In genomic region chrX:130704053-130705038, GRCh38 we compare ENCODE assay signal across 1 cellular context.
TF ChIP-seq lines count a peak whose summit lies in the region.

No MANE protein-coding gene starts in this region.

TF ChIP-seq in HepG2, 621 proteins besides CTCF, POLR2A, EP300 and RAD21 (continued from another document):
- TF ChIP-seq, protein P1, sequence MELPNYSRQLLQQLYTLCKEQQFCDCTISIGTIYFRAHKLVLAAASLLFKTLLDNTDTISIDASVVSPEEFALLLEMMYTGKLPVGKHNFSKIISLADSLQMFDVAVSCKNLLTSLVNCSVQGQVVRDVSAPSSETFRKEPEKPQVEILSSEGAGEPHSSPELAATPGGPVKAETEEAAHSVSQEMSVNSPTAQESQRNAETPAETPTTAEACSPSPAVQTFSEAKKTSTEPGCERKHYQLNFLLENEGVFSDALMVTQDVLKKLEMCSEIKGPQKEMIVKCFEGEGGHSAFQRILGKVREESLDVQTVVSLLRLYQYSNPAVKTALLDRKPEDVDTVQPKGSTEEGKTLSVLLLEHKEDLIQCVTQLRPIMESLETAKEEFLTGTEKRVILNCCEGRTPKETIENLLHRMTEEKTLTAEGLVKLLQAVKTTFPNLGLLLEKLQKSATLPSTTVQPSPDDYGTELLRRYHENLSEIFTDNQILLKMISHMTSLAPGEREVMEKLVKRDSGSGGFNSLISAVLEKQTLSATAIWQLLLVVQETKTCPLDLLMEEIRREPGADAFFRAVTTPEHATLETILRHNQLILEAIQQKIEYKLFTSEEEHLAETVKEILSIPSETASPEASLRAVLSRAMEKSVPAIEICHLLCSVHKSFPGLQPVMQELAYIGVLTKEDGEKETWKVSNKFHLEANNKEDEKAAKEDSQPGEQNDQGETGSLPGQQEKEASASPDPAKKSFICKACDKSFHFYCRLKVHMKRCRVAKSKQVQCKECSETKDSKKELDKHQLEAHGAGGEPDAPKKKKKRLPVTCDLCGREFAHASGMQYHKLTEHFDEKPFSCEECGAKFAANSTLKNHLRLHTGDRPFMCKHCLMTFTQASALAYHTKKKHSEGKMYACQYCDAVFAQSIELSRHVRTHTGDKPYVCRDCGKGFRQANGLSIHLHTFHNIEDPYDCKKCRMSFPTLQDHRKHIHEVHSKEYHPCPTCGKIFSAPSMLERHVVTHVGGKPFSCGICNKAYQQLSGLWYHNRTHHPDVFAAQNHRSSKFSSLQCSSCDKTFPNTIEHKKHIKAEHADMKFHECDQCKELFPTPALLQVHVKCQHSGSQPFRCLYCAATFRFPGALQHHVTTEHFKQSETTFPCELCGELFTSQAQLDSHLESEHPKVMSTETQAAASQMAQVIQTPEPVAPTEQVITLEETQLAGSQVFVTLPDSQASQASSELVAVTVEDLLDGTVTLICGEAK (IDR thresholded peaks at IDR 0.05), result no peak
- TF ChIP-seq, protein P1 (CRISPR knock-in tag; IDR thresholded peaks at IDR 0.05), result no peak
- TF ChIP-seq ZNF121 (CRISPR knock-in tag; IDR thresholded peaks at IDR 0.05), result no peak
- TF ChIP-seq HOXA9 (CRISPR knock-in tag; IDR thresholded peaks at IDR 0.05; ENCODE audit: borderline replicate concordance), result no peak
- TF ChIP-seq KLF11 (CRISPR knock-in tag; IDR thresholded peaks at IDR 0.05), result no peak
- TF ChIP-seq, protein P2, sequence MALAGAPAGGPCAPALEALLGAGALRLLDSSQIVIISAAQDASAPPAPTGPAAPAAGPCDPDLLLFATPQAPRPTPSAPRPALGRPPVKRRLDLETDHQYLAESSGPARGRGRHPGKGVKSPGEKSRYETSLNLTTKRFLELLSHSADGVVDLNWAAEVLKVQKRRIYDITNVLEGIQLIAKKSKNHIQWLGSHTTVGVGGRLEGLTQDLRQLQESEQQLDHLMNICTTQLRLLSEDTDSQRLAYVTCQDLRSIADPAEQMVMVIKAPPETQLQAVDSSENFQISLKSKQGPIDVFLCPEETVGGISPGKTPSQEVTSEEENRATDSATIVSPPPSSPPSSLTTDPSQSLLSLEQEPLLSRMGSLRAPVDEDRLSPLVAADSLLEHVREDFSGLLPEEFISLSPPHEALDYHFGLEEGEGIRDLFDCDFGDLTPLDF (CRISPR knock-in tag; IDR thresholded peaks at IDR 0.05), result no peak
- TF ChIP-seq ZNF557 (CRISPR knock-in tag; IDR thresholded peaks at IDR 0.05), result no peak
- TF ChIP-seq NCOA1 (CRISPR knock-in tag; IDR thresholded peaks at IDR 0.05), result no peak
- no peak for TF ChIP-seq GATAD2A (CRISPR knock-in tag; IDR thresholded peaks at IDR 0.05)
- no peak for TF ChIP-seq ZNF713 (CRISPR knock-in tag; IDR thresholded peaks at IDR 0.05)
- no peak for TF ChIP-seq SPEN (CRISPR knock-in tag; IDR thresholded peaks at IDR 0.05; ENCODE audit: low read depth)
- peak; percentile 30; the same call in 1 of the 2 replicates for TF ChIP-seq HNF4G (IDR thresholded peaks at IDR 0.05; ENCODE audit: borderline replicate concordance, low read depth, low read length)
- no peak for TF ChIP-seq HNF4G (CRISPR knock-in tag; IDR thresholded peaks at IDR 0.05; ENCODE audit: borderline replicate concordance, low read depth)
- TF ChIP-seq SALL2 (CRISPR knock-in tag; IDR thresholded peaks at IDR 0.05), result no peak
- TF ChIP-seq RBM22 (optimal IDR thresholded peaks at IDR 0.05; ENCODE audit: low read length), result no peak
- TF ChIP-seq, protein P3, sequence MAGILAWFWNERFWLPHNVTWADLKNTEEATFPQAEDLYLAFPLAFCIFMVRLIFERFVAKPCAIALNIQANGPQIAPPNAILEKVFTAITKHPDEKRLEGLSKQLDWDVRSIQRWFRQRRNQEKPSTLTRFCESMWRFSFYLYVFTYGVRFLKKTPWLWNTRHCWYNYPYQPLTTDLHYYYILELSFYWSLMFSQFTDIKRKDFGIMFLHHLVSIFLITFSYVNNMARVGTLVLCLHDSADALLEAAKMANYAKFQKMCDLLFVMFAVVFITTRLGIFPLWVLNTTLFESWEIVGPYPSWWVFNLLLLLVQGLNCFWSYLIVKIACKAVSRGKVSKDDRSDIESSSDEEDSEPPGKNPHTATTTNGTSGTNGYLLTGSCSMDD (CRISPR knock-in tag; IDR thresholded peaks at IDR 0.05), result no peak
